In genomic region chr12:15679146-15679545, GRCh38 we compare ENCODE assay signal across 34 cellular contexts.
DNase-seq lines count a peak whose midpoint lies in the region; ATAC-seq and TF ChIP-seq lines count a peak whose summit lies in the region.
"Had no signal": no experiment of that assay in that cellular context is flagged by ENCODE, and none has a peak within 500 bp of the region (broad histone marks: within the 10 kb centered on the region; RNA-seq: fewer than 3 reads in every experiment).

No MANE protein-coding gene starts in this region.

- in situ Hi-C loops in IMR-90 (cut with MboI; ENCODE audit: low sequenced_read_pairs) = no loop called here
- in situ Hi-C loops in G401 (cut with HindIII; ENCODE audit: low sequenced_read_pairs) = no loop called here

- peak overlapping the region in 1 of 2 experiments; percentile 12; a peak in 1 of 4 replicates for H4K8ac ChIP-seq in IMR-90 (ENCODE audit: low read depth in 2 of 2, low read length in 2 of 2)
- H4K8ac ChIP-seq in mesenchymal stem cell (ENCODE audit: low read length) = no peak overlapping the region

- H3K4me2 ChIP-seq in IMR-90 (ENCODE audit: low read depth, low read length) = no peak overlapping the region; the same call in 1 of the 2 replicates
- no peak overlapping the region for H3K4me2 ChIP-seq in mesenchymal stem cell (ENCODE audit: low read length, poor library complexity, severe bottlenecking)

- no peak overlapping the region for H3K56ac ChIP-seq in IMR-90 (ENCODE audit: extremely low read depth, insufficient read depth, low read length)

- H3K18ac ChIP-seq in IMR-90 (ENCODE audit: low read depth, low read length) = no peak overlapping the region
- no peak overlapping the region for H3K18ac ChIP-seq in mesenchymal stem cell (ENCODE audit: low read depth in 1 of 2, low read length in 2 of 2)

- intact Hi-C loops in IMR-90 (cut with micrococcal nuclease) = no loop called here

- H4K20me1 ChIP-seq in IMR-90 (ENCODE audit: insufficient read depth, low read length) = no peaks in the 10 kb centered on the region; the same call in 1 of the 2 replicates

- ATAC-seq in IMR-90 (ENCODE audit: low read depth) = peak; percentile 82
- ATAC-seq: activated CD8-positive, alpha-beta memory T cell treated with anti-CD3 and anti-CD28 coated beads, Interleukin-2, amount 10 ng/mL, durations not matched to agents 7 days and 5 days; K562; mucosa of descending colon; Panc1; stimulated activated effector memory CD8-positive, alpha-beta T cell treated with anti-CD3 and anti-CD28 coated beads, Interleukin-12 subunit alpha, Interleukin-12 subunit beta, amount 100 ng/mL, for 72 hours; WTC11 had no signal

- no peak overlapping the region; the same call in 1 of the 2 replicates for H3K4ac ChIP-seq in IMR-90 (ENCODE audit: low read depth, low read length)
- H3K4ac ChIP-seq in mesenchymal stem cell (ENCODE audit: low read depth in 1 of 2, low read length in 2 of 2) = no peak overlapping the region

- CTCF ChIA-PET in IMR-90 (lab: Yijun Ruan, JAX) = no interaction called here

- H3K36me3 ChIP-seq in IMR-90 (ENCODE audit: control insufficient read depth, insufficient read depth, low read length) = no peaks in the 10 kb centered on the region
- H3K36me3 ChIP-seq in mesenchymal stem cell (ENCODE audit: control insufficient read depth in 1 of 2, insufficient read depth in 2 of 2, low read depth in 1 of 2, low read length in 2 of 2) = peaks cover 0 to 36% of the 10 kb centered on the region in 2 experiments
- H3K36me3 ChIP-seq: esophagus squamous epithelium, ovary, right atrium auricular region, upper lobe of left lung had no signal

- DNase-seq in EL (peak; percentile 64), IMR-90 (peak; percentile 56), choroid plexus epithelial cell (ENCODE audit: low read depth) (peak; percentile 64), mesenchymal stem cell (peak; percentile 49), G401 (ENCODE audit: low spot score) (no peak), coronary artery (ENCODE audit: low spot score) (no peak)
- no peak for DNase-seq in activated naive CD4-positive, alpha-beta T cell (lab: John Stamatoyannopoulos, UW)
- DNase-seq: activated CD4-positive, alpha-beta T cell treated with anti-CD3 and anti-CD28 coated beads, Interleukin-2, amount 50 U/mL, for 1 hour; activated CD8-positive, alpha-beta memory T cell treated with anti-CD3 and anti-CD28 coated beads, Interleukin-2, amount 10 ng/mL, durations not matched to agents 7 days and 5 days; activated naive CD4-positive, alpha-beta T cell treated with anti-CD3 and anti-CD28 coated beads, Interleukin-2, amount 10 ng/mL, durations not matched to agents 7 days and 5 days; amygdala; caudate nucleus; dermis blood vessel endothelial cell; DND-41; esophagus squamous epithelium; glutamatergic neuron; H7; MG63; mucosa of descending colon; NCI-H1105 treated with DMSO at 0.1 percent for 48 hours; NCI-H2029; NCI-H2227 treated with DMSO at 0.1 percent for 48 hours; NCI-H69; ovary; SHP77 treated with DMSO at 0.1 percent for 48 hours; stimulated activated CD4-positive, alpha-beta T cell treated with anti-CD3 and anti-CD28 coated beads, Interleukin-12 subunit alpha, Interleukin-12 subunit beta, amount 100 ng/mL, for 4 hours; stimulated activated CD4-positive, alpha-beta T cell treated with anti-CD3 and anti-CD28 coated beads, Interleukin-4, amount 100 ng/mL, for 24 hours; upper lobe of left lung had no signal

- no peak overlapping the region for H2BK12ac ChIP-seq in mesenchymal stem cell (ENCODE audit: low read length in 2 of 2)

- H3K27me3 ChIP-seq in IMR-90 (ENCODE audit: control insufficient read depth, insufficient read depth, low read length) = no peaks in the 10 kb centered on the region
- no peaks in the 10 kb centered on the region for H3K27me3 ChIP-seq in mesenchymal stem cell (ENCODE audit: control insufficient read depth in 1 of 2, insufficient read depth in 1 of 2, low read length in 2 of 2)
- H3K27me3 ChIP-seq: esophagus squamous epithelium, MG63, ovary, right atrium auricular region, upper lobe of left lung had no signal

- TF ChIP-seq POLR2A in IMR-90 (IDR thresholded peaks at IDR 0.05; ENCODE audit: low read depth, low read length) = no peak

- dilution Hi-C loops in IMR-90 (cut with HindIII; ENCODE audit: low sequenced_read_pairs, unreplicated experiment) = no loop called here

- H3K9me3 ChIP-seq in IMR-90 (ENCODE audit: control insufficient read depth, insufficient read depth, low read length) = no peaks in the 10 kb centered on the region
- no peaks in the 10 kb centered on the region for H3K9me3 ChIP-seq in mesenchymal stem cell (ENCODE audit: control insufficient read depth, low read length)
- H3K9me3 ChIP-seq: esophagus squamous epithelium, MG63, mucosa of descending colon, ovary, right atrium auricular region, upper lobe of left lung had no signal

- H4K91ac ChIP-seq in IMR-90 (ENCODE audit: insufficient read depth, low read depth, low read length) (no peak overlapping the region), mesenchymal stem cell (ENCODE audit: low read length) (no peak overlapping the region)

- H3K4me3 ChIP-seq in IMR-90 (ENCODE audit: insufficient read depth, low read depth, low read length) = no peak overlapping the region
- no peak overlapping the region for H3K4me3 ChIP-seq in choroid plexus epithelial cell (ENCODE audit: low read depth, low read length)
- no peak overlapping the region for H3K4me3 ChIP-seq in mesenchymal stem cell (ENCODE audit: insufficient read depth in 1 of 2, low read depth in 1 of 2, low read length in 2 of 2)
- no peak overlapping the region for H3K4me3 ChIP-seq in coronary artery
- H3K4me3 ChIP-seq: esophagus squamous epithelium, K562, lung, MG63, mucosa of descending colon, ovary, right atrium auricular region, upper lobe of left lung had no signal

- H3K9ac ChIP-seq in IMR-90 (ENCODE audit: low read depth, low read length) = no peak overlapping the region
- H3K9ac ChIP-seq in mesenchymal stem cell (ENCODE audit: low read length) = no peak overlapping the region

- peaks cover 6 to 41% of the 10 kb centered on the region in 2 experiments; a peak in 3 of 4 replicates for H3K79me1 ChIP-seq in IMR-90 (ENCODE audit: low read depth in 1 of 2, low read length in 2 of 2)
- H3K79me1 ChIP-seq in mesenchymal stem cell (replicated peaks; ENCODE audit: low read length, poor library complexity, severe bottlenecking) = peaks cover 4% of the 10 kb centered on the region

- BruUV-seq in IMR-90 (replicated peaks; lab: Mats Ljungman, UMichigan) = no TSS peak

- H3K23ac ChIP-seq in IMR-90 (ENCODE audit: low read depth, low read length) (no peak overlapping the region), mesenchymal stem cell (ENCODE audit: low read length in 2 of 2) (no peak overlapping the region)

- 0% methylated on average over 1 of the region's 1 CpG; no CpG with 5 or more reads in 1 of the 2 experiments for WGBS in IMR-90 (ENCODE audit: extremely low coverage in 2 of 2, insufficient read length in 1 of 2), 2 experiments
- 20% methylated on average over 1 of the region's 1 CpG for WGBS in mesenchymal stem cell

- no peak overlapping the region for H3K27ac ChIP-seq in IMR-90 (ENCODE audit: insufficient read depth, low read length)
- H3K27ac ChIP-seq in mesenchymal stem cell (ENCODE audit: low read length, poor library complexity, severe bottlenecking) = no peak overlapping the region
- H3K27ac ChIP-seq in coronary artery = no peak overlapping the region
- H3K27ac ChIP-seq: esophagus squamous epithelium, ovary, right atrium auricular region, upper lobe of left lung had no signal

- TF ChIP-seq CTCF in IMR-90 (conservative IDR thresholded peaks at IDR 0.05; ENCODE audit: low read depth, low read length) = no peak
- no peak for TF ChIP-seq CTCF in choroid plexus epithelial cell (conservative IDR thresholded peaks at IDR 0.05; ENCODE audit: low read depth, low read length)
- TF ChIP-seq CTCF in coronary artery (IDR thresholded peaks at IDR 0.05) = no peak

- H3K9me1 ChIP-seq in IMR-90 (ENCODE audit: insufficient read depth, low read length) = no peaks in the 10 kb centered on the region; the same call in 1 of the 2 replicates

- H2AK5ac ChIP-seq in IMR-90 (ENCODE audit: low read depth, low read length) (peak overlapping the region; percentile 13; the same call in 1 of the 2 replicates), mesenchymal stem cell (ENCODE audit: low read length, severe bottlenecking) (no peak overlapping the region)

- peak overlapping the region; percentile 32 for H2BK5ac ChIP-seq in IMR-90 (ENCODE audit: low read depth, low read length, poor library complexity, severe bottlenecking)
- H2BK5ac ChIP-seq in mesenchymal stem cell (ENCODE audit: low read depth, low read length, poor library complexity, severe bottlenecking) = no peak overlapping the region

- no peak overlapping the region for H2AK9ac ChIP-seq in IMR-90 (replicated peaks; ENCODE audit: low read depth, low read length, poor library complexity)

- 0 out of 2 replicates have a peak overlapping the region, but pooled peaks have one; percentile 9 for H2BK20ac ChIP-seq in IMR-90 (ENCODE audit: low read depth, low read length)

- H3K4me1 ChIP-seq in IMR-90 (ENCODE audit: control insufficient read depth, insufficient read depth, low read length) (peaks cover 13% of the 10 kb centered on the region; the same call in 1 of the 2 replicates), mesenchymal stem cell (ENCODE audit: control insufficient read depth, insufficient read depth, low read depth, low read length) (no peaks in the 10 kb centered on the region)
- H3K4me1 ChIP-seq: esophagus squamous epithelium, right atrium auricular region, upper lobe of left lung had no signal

- no peak for TF ChIP-seq RAD21 in IMR-90 (IDR thresholded peaks at IDR 0.05; ENCODE audit: low read length)

- H4K5ac ChIP-seq in IMR-90 (ENCODE audit: low read depth, low read length) = no peak overlapping the region

- H2AFZ ChIP-seq in IMR-90 (replicated peaks; ENCODE audit: low read length, poor library complexity) = no peak overlapping the region
- H2AFZ ChIP-seq in mesenchymal stem cell (ENCODE audit: low read depth, low read length) = no peak overlapping the region

- no peak overlapping the region; the same call in 1 of the 2 replicates for H3K14ac ChIP-seq in IMR-90 (replicated peaks; ENCODE audit: low read depth, low read length)
- no peak overlapping the region for H3K14ac ChIP-seq in mesenchymal stem cell (ENCODE audit: low read length in 2 of 2)

- POLR2A ChIA-PET in IMR-90 (lab: Charles Lee; ENCODE audit: unreplicated experiment) = no interaction called here

- H2BK120ac ChIP-seq in IMR-90 (ENCODE audit: low read depth, low read length) (0 out of 2 replicates have a peak overlapping the region, but pooled peaks have one; percentile 38), mesenchymal stem cell (ENCODE audit: low read depth, low read length) (no peak overlapping the region)

- H2BK15ac ChIP-seq in IMR-90 (ENCODE audit: low read depth, low read length) = no peak overlapping the region
- H2BK15ac ChIP-seq in mesenchymal stem cell (ENCODE audit: low read depth, poor library complexity, severe bottlenecking) = no peak overlapping the region

TF ChIP-seq in IMR-90, 13 proteins besides CTCF, POLR2A, EP300 and RAD21 (continues in another document):
- TF ChIP-seq CEBPB (IDR thresholded peaks at IDR 0.05; ENCODE audit: low read depth, low read length) (peak; percentile 58; the same call in 1 of the 2 replicates), NFE2L2 (IDR thresholded peaks at IDR 0.05; ENCODE audit: low read depth, low read length) (no peak), BHLHE40 (IDR thresholded peaks at IDR 0.05; ENCODE audit: low read depth, low read length) (no peak), RFX5 (IDR thresholded peaks at IDR 0.05; ENCODE audit: low read depth, low read length) (no peak)

Comparison
In these comparisons a context has a peak if more than half of its experiments do, and no peak if none do; other contexts are left out.
1. DNase-seq: peak in EL (single experiment), IMR-90 (single experiment), choroid plexus epithelial cell (single experiment) and mesenchymal stem cell (single experiment); none in G401 (single experiment), coronary artery (single experiment) and activated naive CD4-positive, alpha-beta T cell (0 of 4).